In the genomic region with DNA sequence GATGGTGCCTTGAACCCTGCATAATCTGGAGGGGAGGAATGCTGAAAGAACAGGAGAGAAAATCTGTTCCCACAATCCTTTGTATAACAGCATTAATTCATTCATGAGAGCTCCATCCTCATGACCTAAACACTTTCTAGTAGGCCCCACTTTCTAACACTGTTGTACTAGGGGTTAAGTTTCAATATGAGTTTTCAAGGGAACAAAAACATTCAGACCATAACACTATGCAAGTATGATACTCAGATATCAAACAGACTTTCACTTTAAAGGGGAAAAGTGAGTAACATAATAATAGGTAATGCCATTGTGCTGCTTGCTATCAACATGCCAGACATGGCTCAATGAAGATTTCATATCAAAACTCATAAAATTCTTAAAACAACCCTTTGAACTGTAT, we compare ENCODE assay signal across 20 cellular contexts. TPM values are rescaled to one million over a fixed set of nuclear protein-coding genes. Genes with fewer than 3 reads are reported as not detected.
DNase-seq lines count a peak whose midpoint lies in the region; ATAC-seq lines count a peak whose summit lies in the region.
"Had no signal": no experiment of that assay in that cellular context is flagged by ENCODE, and none has a peak within 500 bp of the region (broad histone marks: within the 10 kb centered on the region; RNA-seq: fewer than 3 reads in every experiment).

No MANE protein-coding gene starts in this region.

- H4K12ac ChIP-seq in trophoblast cell (ENCODE audit: low read depth, low read length), result no peak overlapping the region

- H2AFZ ChIP-seq in trophoblast cell (ENCODE audit: insufficient read depth, low read length, poor library complexity), result no peak overlapping the region

- peaks cover 4 to 8% of the 10 kb centered on the region in 2 experiments for H3K4me1 ChIP-seq in trophoblast cell (ENCODE audit: control insufficient read depth in 1 of 2, insufficient read depth in 2 of 2, low read length in 2 of 2)

- H2BK12ac ChIP-seq in trophoblast cell (ENCODE audit: low read length), result peak overlapping the region; percentile 88

- H2BK120ac ChIP-seq in trophoblast cell (ENCODE audit: insufficient read depth, low read length, poor library complexity), result no peak overlapping the region

- peak; percentile 25 for ATAC-seq in GM18858 (IDR thresholded peaks at IDR 0.05; ENCODE audit: unreplicated experiment)
- peak; percentile 46 for ATAC-seq in GM21526 (IDR thresholded peaks at IDR 0.05; ENCODE audit: low FRiP score, unreplicated experiment)
- peak; percentile 48 for ATAC-seq in HG03196 (IDR thresholded peaks at IDR 0.05; ENCODE audit: unreplicated experiment)
- ATAC-seq: WTC11 had no signal

- no peak overlapping the region for H3K23ac ChIP-seq in trophoblast cell (ENCODE audit: low read length)

- peaks cover 9% of the 10 kb centered on the region for H3K79me1 ChIP-seq in trophoblast cell (ENCODE audit: low read length)

- H3K4me2 ChIP-seq in trophoblast cell (ENCODE audit: low read length), result no peak overlapping the region

- no peak overlapping the region for H3K14ac ChIP-seq in trophoblast cell (ENCODE audit: low read length)

- no peaks in the 10 kb centered on the region for H3K27me3 ChIP-seq in trophoblast cell (ENCODE audit: insufficient read depth, low read length)
- H3K27me3 ChIP-seq: ascending aorta, right atrium auricular region had no signal

- H2BK5ac ChIP-seq in trophoblast cell (ENCODE audit: low read depth, low read length, poor library complexity), result no peak overlapping the region

- H4K91ac ChIP-seq in trophoblast cell (ENCODE audit: low read depth, low read length), result no peak overlapping the region

- no peaks in the 10 kb centered on the region for H3K9me3 ChIP-seq in trophoblast cell (ENCODE audit: insufficient read depth, low read depth, low read length)
- H3K9me3 ChIP-seq: ascending aorta, right atrium auricular region had no signal

- H4K8ac ChIP-seq in trophoblast cell (ENCODE audit: low read depth, low read length), result no peak overlapping the region

- no peak overlapping the region for H3K4me3 ChIP-seq in trophoblast cell (ENCODE audit: low read depth, low read length)
- H3K4me3 ChIP-seq: ascending aorta, right atrium auricular region had no signal

- H3K4ac ChIP-seq in trophoblast cell (ENCODE audit: low read depth, low read length), result no peak overlapping the region

- no peak overlapping the region for H3K27ac ChIP-seq in trophoblast cell (ENCODE audit: low read depth, low read length)
- H3K27ac ChIP-seq: ascending aorta, right atrium auricular region had no signal

- no peak overlapping the region for H2AK5ac ChIP-seq in trophoblast cell (ENCODE audit: low read length)

- no peaks in the 10 kb centered on the region for H3K79me2 ChIP-seq in trophoblast cell (ENCODE audit: control insufficient read depth, insufficient read depth, low read length, poor library complexity)

- H3K36me3 ChIP-seq in trophoblast cell (ENCODE audit: control insufficient read depth in 1 of 2, insufficient read depth in 2 of 2, low read length in 2 of 2), result no peaks in the 10 kb centered on the region
- H3K36me3 ChIP-seq: ascending aorta, right atrium auricular region had no signal

- DNase-seq in trophoblast cell (no peak), A172 (ENCODE audit: low spot score) (no peak), DMS153 (lab: John Stamatoyannopoulos, UW) (no peak)
- no peak for DNase-seq in stimulated activated CD4-positive, alpha-beta T cell treated with anti-CD3 and anti-CD28 coated beads, Interleukin-4, amount 100 ng/mL, for 24 hours
- DNase-seq: activated gamma-delta T cell, GDM1, midbrain, NCI-H2029, NCI-H510A, Right ventricle myocardium superior had no signal

- no peak overlapping the region for H3K9ac ChIP-seq in trophoblast cell (ENCODE audit: low read length)

- no peak overlapping the region for H3K18ac ChIP-seq in trophoblast cell (ENCODE audit: low read length)

RNA-seq across cellular contexts. Expression of gene PLSCR2, which starts 32.4 kb away (rescaled TPM):
- polyA plus RNA-seq in trophoblast cell (2013), result 0.14 TPM in 1 of 2 replicates, not detected in the other
- not detected in 2 replicates for total RNA-seq in A172 (2014; rRNA removed; shearing (Covaris generic))
- total RNA-seq: activated CD8-positive, alpha-beta memory T cell treated with anti-CD3 and anti-CD28 coated beads for 36 hours; ascending aorta; chondrocyte; right atrium auricular region; Right ventricle myocardium superior; temporal lobe had no signal
- polyA plus RNA-seq: IgD-negative memory B cell had no signal

RNA-seq across cellular contexts. Expression of gene PLSCR1, which starts 42.7 kb away (rescaled TPM):
- 57.9 and 58.5 TPM in 2 replicates for polyA plus RNA-seq in trophoblast cell (2013)
- 66.0 and 69.2 TPM in 2 replicates for total RNA-seq in A172 (2014; rRNA removed; shearing (Covaris generic))
